In the genomic region with DNA sequence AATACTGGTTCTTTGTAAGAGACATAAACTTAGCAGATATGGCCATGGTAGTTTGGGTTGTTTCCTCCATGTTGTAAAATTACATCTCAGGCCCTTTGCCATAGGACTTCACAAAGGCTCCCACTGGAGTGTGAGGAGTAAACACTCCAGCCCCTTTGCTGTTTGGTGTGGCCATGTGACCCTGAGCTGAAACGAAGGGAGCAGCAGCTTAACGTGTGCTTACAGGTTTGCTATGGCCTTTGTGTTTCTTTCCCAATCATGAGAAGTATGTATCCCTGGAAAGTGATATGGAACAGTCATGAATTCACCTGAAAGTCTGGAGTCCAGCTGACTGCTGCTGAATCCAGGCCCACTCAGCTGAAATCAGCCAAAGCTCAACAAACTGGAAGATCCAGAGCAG, we compare ENCODE assay signal across 16 cellular contexts. TPM values are rescaled to one million over a fixed set of nuclear protein-coding genes. Genes with fewer than 3 reads are reported as not detected.
DNase-seq lines count a peak whose midpoint lies in the region; ATAC-seq and TF ChIP-seq lines count a peak whose summit lies in the region.
"Had no signal": no experiment of that assay in that cellular context is flagged by ENCODE, and none has a peak within 500 bp of the region (broad histone marks: within the 10 kb centered on the region; RNA-seq: fewer than 3 reads in every experiment).

No MANE protein-coding gene starts in this region.

- TF ChIP-seq EP300 in esophagus muscularis mucosa (IDR thresholded peaks at IDR 0.05), result no peak

- no peak overlapping the region for H3K27ac ChIP-seq in esophagus muscularis mucosa (replicated peaks in 1 of 4)
- H3K27ac ChIP-seq in upper lobe of right lung, result no peak overlapping the region
- H3K27ac ChIP-seq: BLaER1 treated with 17β-estradiol and CSF1 and Interleukin-3, amounts not matched to agents 10 nM and 100 nM; GM23248 had no signal

- intact Hi-C loops in esophagus muscularis mucosa (cut with DNase I) (no loop called here), upper lobe of right lung (cut with DNase I) (no loop called here), mucosa of descending colon (cut with DNase I, micrococcal nuclease) (no loop called here)

- H3K9me3 ChIP-seq in esophagus muscularis mucosa, result no peaks in the 10 kb centered on the region
- H3K9me3 ChIP-seq in upper lobe of right lung, result no peaks in the 10 kb centered on the region
- H3K9me3 ChIP-seq in mucosa of descending colon, result no peaks in the 10 kb centered on the region
- H3K9me3 ChIP-seq: BLaER1 treated with 17β-estradiol and CSF1 and Interleukin-3, amounts not matched to agents 10 nM and 100 nM had no signal

- H3K27me3 ChIP-seq in esophagus muscularis mucosa, result peaks cover 0 to 4% (median 0%) of the 10 kb centered on the region in 4 donors
- H3K27me3 ChIP-seq in upper lobe of right lung, result no peaks in the 10 kb centered on the region
- H3K27me3 ChIP-seq: BLaER1 treated with 17β-estradiol and CSF1 and Interleukin-3, amounts not matched to agents 10 nM and 100 nM had no signal

- 53% methylated on average over 2 of the region's 2 CpGs for WGBS in esophagus muscularis mucosa

- H3K36me3 ChIP-seq in esophagus muscularis mucosa (no peaks in the 10 kb centered on the region), upper lobe of right lung (no peaks in the 10 kb centered on the region), mucosa of descending colon (ENCODE audit: low read depth) (no peaks in the 10 kb centered on the region)
- H3K36me3 ChIP-seq: BLaER1 treated with 17β-estradiol and CSF1 and Interleukin-3, amounts not matched to agents 10 nM and 100 nM had no signal

- H3K4me3 ChIP-seq in esophagus muscularis mucosa (no peak overlapping the region), upper lobe of right lung (no peak overlapping the region), mucosa of descending colon (no peak overlapping the region)
- H3K4me3 ChIP-seq: BLaER1 treated with 17β-estradiol and CSF1 and Interleukin-3, amounts not matched to agents 10 nM and 100 nM; GM23248 had no signal

- H3K4me1 ChIP-seq in esophagus muscularis mucosa, result no peaks in the 10 kb centered on the region
- no peaks in the 10 kb centered on the region for H3K4me1 ChIP-seq in upper lobe of right lung
- no peaks in the 10 kb centered on the region for H3K4me1 ChIP-seq in mucosa of descending colon (ENCODE audit: low read depth)
- H3K4me1 ChIP-seq: BLaER1 treated with 17β-estradiol and CSF1 and Interleukin-3, amounts not matched to agents 10 nM and 100 nM had no signal

- no peak for TF ChIP-seq CTCF in esophagus muscularis mucosa (IDR thresholded peaks at IDR 0.05)
- no peak for TF ChIP-seq CTCF in upper lobe of right lung (IDR thresholded peaks at IDR 0.05)
- TF ChIP-seq CTCF in mucosa of descending colon (IDR thresholded peaks at IDR 0.05), result no peak

- ATAC-seq in upper lobe of right lung, result peak; percentile 62
- no peak for ATAC-seq in HG02798 (IDR thresholded peaks at IDR 0.05; ENCODE audit: poor library complexity, unreplicated experiment)
- ATAC-seq in mucosa of descending colon, result no peak
- ATAC-seq: CD8-positive, alpha-beta T cell had no signal

- DNase-seq in NCI-H2029 (lab: John Stamatoyannopoulos, UW), result peak; percentile 34
- no peak for DNase-seq in NCI-H2029 treated with DMSO at 0.1 percent for 48 hours (lab: John Stamatoyannopoulos, UW)
- peak; percentile 28 for DNase-seq in NCI-H510A treated with DMSO at 0.1 percent for 48 hours (lab: John Stamatoyannopoulos, UW)
- peak; percentile 62 for DNase-seq in esophagus muscularis mucosa (ENCODE audit: extremely low spot score)
- no peak for DNase-seq in upper lobe of right lung
- DNase-seq in mucosa of descending colon, result no peak
- DNase-seq: 8988T; Calu3; CD8-positive, alpha-beta T cell; GM23248; HCEC 1CT; IMR-90 had no signal

- TF ChIP-seq POLR2A in esophagus muscularis mucosa (IDR thresholded peaks at IDR 0.05; ENCODE audit: low read depth), result no peak

RNA-seq across cellular contexts. Expression of gene SFTPA1, which starts 23.8 kb away (rescaled TPM):
- total RNA-seq in esophagus muscularis mucosa, result 10 to 100 TPM in 1 of 4 donors, 1 to 10 TPM in 2, not detected in 1; 3.3 to 11.9 (median 7.1) TPM
- 11,191 TPM for total RNA-seq in upper lobe of right lung
- 1 to 10 TPM in 1 of 3 donors, under 1 TPM in 1, not detected in 1; 0.60 to 1.0 TPM for total RNA-seq in mucosa of descending colon
- total RNA-seq: A673; B cell; Calu3; CD8-positive, alpha-beta T cell; GM23248; IMR-90 had no signal

RNA-seq across cellular contexts. Expression of gene SFTPA2, which starts 26.7 kb away (rescaled TPM):
- total RNA-seq in esophagus muscularis mucosa, result 10 to 100 TPM in 1 of 4 donors, 1 to 10 TPM in 2, not detected in 1; 7.5 to 12.9 (median 8.3) TPM
- total RNA-seq in upper lobe of right lung, result 13,814 TPM
- 1 to 10 TPM; 1.0 to 8.2 (median 2.8) TPM for total RNA-seq in mucosa of descending colon
- total RNA-seq: A673; B cell; CD8-positive, alpha-beta T cell; GM23248; IMR-90 had no signal

Comparison
In these comparisons a context has a peak if more than half of its experiments do, and no peak if none do; other contexts are left out.
1. DNase-seq: peak in NCI-H2029 (single experiment), NCI-H510A treated with DMSO at 0.1 percent for 48 hours (single experiment) and esophagus muscularis mucosa (single experiment); none in NCI-H2029 treated with DMSO at 0.1 percent for 48 hours (single experiment), upper lobe of right lung (single experiment) and mucosa of descending colon (0 of 3).
2. RNA of gene SFTPA1, which starts 23.8 kb away (total RNA-seq): 11,191 TPM in upper lobe of right lung (single experiment); 3.3 to 11.9 TPM in esophagus muscularis mucosa and 0.60 to 1.0 TPM in mucosa of descending colon; every median in the first group is over 100 times any median in the second.
3. RNA of gene SFTPA2, which starts 26.7 kb away (total RNA-seq): 13,814 TPM in upper lobe of right lung (single experiment); 7.5 to 12.9 TPM in esophagus muscularis mucosa and 1.0 to 8.2 TPM in mucosa of descending colon; every median in the first group is over 100 times any median in the second.